10 cellular contexts compared by ENCODE assay signal in the genomic region with DNA sequence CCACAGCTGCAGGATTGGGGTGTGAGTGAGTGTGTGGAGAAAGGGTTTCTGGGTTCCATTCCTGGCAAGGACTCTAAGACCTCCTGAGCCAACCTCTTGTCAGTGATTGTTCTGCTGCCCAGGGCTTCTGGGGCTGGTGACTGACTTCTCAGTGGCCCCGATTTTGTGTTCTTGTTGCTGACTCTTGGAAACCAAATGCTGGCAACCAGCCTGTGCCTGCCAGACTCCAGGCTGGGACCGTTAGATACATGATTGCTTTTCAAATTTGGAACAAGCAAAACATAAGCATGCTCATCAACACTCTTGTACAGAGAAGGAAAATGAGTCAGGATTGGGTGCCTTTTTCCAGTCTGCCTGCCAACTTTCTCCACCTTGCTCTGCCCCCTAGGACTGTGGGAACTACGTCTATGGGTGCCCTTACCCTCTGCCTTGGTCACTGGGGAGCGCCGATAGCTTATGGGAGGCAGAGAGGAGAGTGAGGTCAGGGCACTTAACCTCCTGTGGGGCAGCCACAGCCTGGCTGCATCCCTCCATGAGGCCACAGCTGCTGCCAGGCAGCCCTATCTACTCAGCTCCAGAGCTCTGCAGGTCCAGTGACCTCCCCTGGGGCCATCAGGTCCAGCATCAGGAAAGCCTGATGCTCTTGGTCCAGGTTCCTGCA. TPM values are rescaled to one million over a fixed set of nuclear protein-coding genes. Genes with fewer than 3 reads are reported as not detected.
A peak's percentile ranks its signal among the peaks of the same experiment; 100 is the strongest.
DNase-seq lines count a peak whose midpoint lies in the region; ATAC-seq and TF ChIP-seq lines count a peak whose summit lies in the region.
"Had no signal": no experiment of that assay in that cellular context is flagged by ENCODE, and none has a peak within 500 bp of the region (broad histone marks: within the 10 kb centered on the region; RNA-seq: fewer than 3 reads in every experiment).

No MANE protein-coding gene starts in this region.

- WGBS in suprapubic skin, result 31% methylated on average over 2 of the region's 5 CpGs

- intact Hi-C loops in activated CD4-positive, alpha-beta T cell treated with anti-CD3 and anti-CD28 coated beads for 36 hours (cut with DNase I, micrococcal nuclease), result loop anchor here in 1 of 2 experiments (1.0 kb wide), 2 partner anchors 13 to 103 kb away; no protein-coding TSS in a partner anchor
- intact Hi-C loops in lower lobe of right lung (cut with DNase I), result no loop called here

- no peaks in the 10 kb centered on the region for H3K27me3 Mint-ChIP-seq in activated CD4-positive, alpha-beta T cell treated with anti-CD3 and anti-CD28 coated beads for 36 hours
- H3K27me3 Mint-ChIP-seq in brain, result no peaks in the 10 kb centered on the region

- no peaks in the 10 kb centered on the region for H3K36me3 Mint-ChIP-seq in activated CD4-positive, alpha-beta T cell treated with anti-CD3 and anti-CD28 coated beads for 36 hours (ENCODE audit: low read depth)
- H3K36me3 Mint-ChIP-seq in brain, result no peaks in the 10 kb centered on the region

- no peak for TF ChIP-seq EP300 in suprapubic skin (IDR thresholded peaks at IDR 0.05)

- POLR2A ChIA-PET in activated CD4-positive, alpha-beta T cell treated with anti-CD3 and anti-CD28 coated beads for 36 hours (lab: Charles Lee), result interaction anchor here (0.6 kb wide), 1 partner anchor 12 kb away, joined by 3 read pairs; no protein-coding TSS in a partner anchor

- peak overlapping the region; percentile 58 for H3K27ac ChIP-seq in lower lobe of right lung
- peak overlapping the region; percentile 45 for H3K27ac ChIP-seq in suprapubic skin

- H3K27me3 ChIP-seq in lower lobe of right lung (ENCODE audit: low read depth) (no peaks in the 10 kb centered on the region), suprapubic skin (no peaks in the 10 kb centered on the region)

- ATAC-seq in activated CD4-positive, alpha-beta T cell treated with anti-CD3 and anti-CD28 coated beads for 36 hours, result peak; percentile 22
- no peak for ATAC-seq in lower lobe of right lung
- ATAC-seq in HG02759 (IDR thresholded peaks at IDR 0.05; ENCODE audit: unreplicated experiment), result no peak

- DNase-seq in activated CD4-positive, alpha-beta T cell treated with anti-CD3 and anti-CD28 coated beads for 36 hours, result no peak
- DNase-seq in activated CD4-positive, alpha-beta T cell treated with anti-CD3 and anti-CD28 coated beads for 4 hours, result no peak
- DNase-seq in lower lobe of right lung (peak; percentile 29), suprapubic skin (ENCODE audit: low spot score in 2 of 2) (peak in 1 of 2 donors; percentile 57), kidney tubule cell (ENCODE audit: low spot score) (no peak), NCI-H446 treated with DMSO at 0.1 percent for 48 hours (lab: John Stamatoyannopoulos, UW) (no peak)
- DNase-seq: GOT3, NCI-H69 had no signal

- H3K27ac Mint-ChIP-seq in activated CD4-positive, alpha-beta T cell treated with anti-CD3 and anti-CD28 coated beads for 36 hours, result peak overlapping the region; percentile 92
- H3K27ac Mint-ChIP-seq in brain, result peak overlapping the region; percentile 18 to 91 (median 84)

- no peak for TF ChIP-seq POLR2A in suprapubic skin (IDR thresholded peaks at IDR 0.05)

- H3K9me3 Mint-ChIP-seq in activated CD4-positive, alpha-beta T cell treated with anti-CD3 and anti-CD28 coated beads for 36 hours (ENCODE audit: low read depth), result no peaks in the 10 kb centered on the region
- H3K9me3 Mint-ChIP-seq in brain, result no peaks in the 10 kb centered on the region

- H3K4me3 ChIP-seq in lower lobe of right lung (no peak overlapping the region), suprapubic skin (no peak overlapping the region)

- no peak for TF ChIP-seq CTCF in brain (conservative IDR thresholded peaks at IDR 0.05)
- no peak for TF ChIP-seq CTCF in lower lobe of right lung (IDR thresholded peaks at IDR 0.05)
- no peak for TF ChIP-seq CTCF in suprapubic skin (IDR thresholded peaks at IDR 0.05)

- H3K9me3 ChIP-seq in lower lobe of right lung (no peaks in the 10 kb centered on the region), suprapubic skin (no peaks in the 10 kb centered on the region)

- H3K4me1 ChIP-seq in lower lobe of right lung (peaks cover 42% of the 10 kb centered on the region), suprapubic skin (peaks cover 29% of the 10 kb centered on the region)

- CTCF ChIA-PET in activated CD4-positive, alpha-beta T cell treated with anti-CD3 and anti-CD28 coated beads for 36 hours (lab: Charles Lee), result interaction anchor here (1.4 to 4.3 kb wide), 2 partner anchors 12 to 181 kb away, joined by 5 to 40 read pairs; a partner anchor contains a TSS

- peak overlapping the region; percentile 34 for H3K4me3 Mint-ChIP-seq in activated CD4-positive, alpha-beta T cell treated with anti-CD3 and anti-CD28 coated beads for 36 hours
- H3K4me3 Mint-ChIP-seq in brain, result no peak overlapping the region

- H3K36me3 ChIP-seq in lower lobe of right lung (no peaks in the 10 kb centered on the region), suprapubic skin (no peaks in the 10 kb centered on the region)

- peaks cover 54% of the 10 kb centered on the region for H3K4me1 Mint-ChIP-seq in activated CD4-positive, alpha-beta T cell treated with anti-CD3 and anti-CD28 coated beads for 36 hours
- H3K4me1 Mint-ChIP-seq in brain, result peaks cover 70% of the 10 kb centered on the region

RNA-seq across cellular contexts. Expression of a gene that starts 39.3 kb away (rescaled TPM):
- total RNA-seq in activated CD4-positive, alpha-beta T cell treated with anti-CD3 and anti-CD28 coated beads for 36 hours, result not detected
- polyA plus RNA-seq in brain (ENCODE audit: insufficient read depth, low read depth, low replicate concordance), result not detected
- total RNA-seq in lower lobe of right lung, result not detected
- total RNA-seq in suprapubic skin, result not detected
